11 cellular contexts compared by ENCODE assay signal in genomic region chr17:82281502-82282238, GRCh38. TPM values are rescaled to one million over a fixed set of nuclear protein-coding genes. Genes with fewer than 3 reads are reported as not detected.
A peak's percentile ranks its signal among the peaks of the same experiment; 100 is the strongest.
DNase-seq lines count a peak whose midpoint lies in the region; ATAC-seq, FAIRE-seq and TF ChIP-seq lines count a peak whose summit lies in the region.
"Had no signal": no experiment of that assay in that cellular context is flagged by ENCODE, and none has a peak within 500 bp of the region (broad histone marks: within the 10 kb centered on the region; RNA-seq: fewer than 3 reads in every experiment).

No MANE protein-coding gene starts in this region.

- no peak overlapping the region for H3K4me3 ChIP-seq in Peyer's patch
- H3K4me3 ChIP-seq in mammary epithelial cell (replicated peaks in 1 of 3; ENCODE audit: insufficient read depth in 1 of 3, low read depth in 2 of 3, low read length in 3 of 3): no peak overlapping the region

- WGBS in mammary epithelial cell (ENCODE audit: low coverage, missing lambda C conversion rate): 36% methylated on average over 15 of the region's 22 CpGs

- no peaks in the 10 kb centered on the region for H4K20me1 ChIP-seq in mammary epithelial cell (ENCODE audit: insufficient read depth, low read length)

- H3K79me2 ChIP-seq in mammary epithelial cell (ENCODE audit: insufficient read depth, low read length): no peaks in the 10 kb centered on the region

- no peak overlapping the region for H2AFZ ChIP-seq in mammary epithelial cell (ENCODE audit: low read depth, low read length)

- dilution Hi-C loops in mammary epithelial cell (cut with HindIII; ENCODE audit: low sequenced_read_pairs): no loop called here

- H3K27me3 ChIP-seq in Peyer's patch: no peaks in the 10 kb centered on the region
- no peaks in the 10 kb centered on the region for H3K27me3 ChIP-seq in mammary epithelial cell (ENCODE audit: insufficient read depth, low read length)

- CTCF ChIA-PET in mammary epithelial cell (lab: Charles Lee; ENCODE audit: low non-redundant PET): interaction anchor here (0.6 kb wide), 1 partner anchor 35 kb away, joined by 3 read pairs; no protein-coding TSS in a partner anchor

- DNase-seq in GM12891 (ENCODE audit: insufficient read length, low spot score) (no peak), Peyer's patch (peak in 2 of 3 donors; percentile 62 to 75), mammary epithelial cell (peak; percentile 92), renal cortical epithelial cell (ENCODE audit: low read depth) (peak; percentile 92), GM12892 (ENCODE audit: insufficient read length) (no peak)
- DNase-seq: NCI-H1092, T-helper 9 cell had no signal

- TF ChIP-seq POLR2A in GM12891 (IDR thresholded peaks at IDR 0.05; ENCODE audit: low read depth, low read length): no peak
- no peak for TF ChIP-seq POLR2A in Peyer's patch (IDR thresholded peaks at IDR 0.05)
- TF ChIP-seq POLR2A in GM12892 (IDR thresholded peaks at IDR 0.05; ENCODE audit: low read depth, low read length): no peak

- TSS peak; percentile 97 for BruUV-seq in mammary epithelial cell (replicated peaks; lab: Mats Ljungman, UMichigan)

- in situ Hi-C loops in mammary epithelial cell (cut with MboI; ENCODE audit: low sequenced_read_pairs in 2 of 2): no loop called here

- intact Hi-C loops in mammary epithelial cell (cut with micrococcal nuclease): loop anchor here (1.0 kb wide), 1 partner anchor 11 kb away; no protein-coding TSS in a partner anchor

- H3K27ac ChIP-seq in Peyer's patch (peak overlapping the region in 1 of 4 donors; percentile 32), mammary epithelial cell (ENCODE audit: insufficient read depth, low read depth, low read length) (peak overlapping the region; percentile 65)

- H3K9me3 ChIP-seq in Peyer's patch (no peaks in the 10 kb centered on the region), mammary epithelial cell (replicated peaks; ENCODE audit: insufficient read depth, low read length) (no peaks in the 10 kb centered on the region)

- H3K4me1 ChIP-seq in Peyer's patch (peaks cover 0 to 13% (median 2%) of the 10 kb centered on the region in 4 donors), mammary epithelial cell (ENCODE audit: insufficient read depth, low read length) (peaks cover 42% of the 10 kb centered on the region)

- H3K9ac ChIP-seq in mammary epithelial cell (ENCODE audit: insufficient read depth, low read length): peak overlapping the region; percentile 42

- ATAC-seq in HG02678 (IDR thresholded peaks at IDR 0.05; ENCODE audit: unreplicated experiment): no peak
- ATAC-seq in GM18858 (IDR thresholded peaks at IDR 0.05; ENCODE audit: unreplicated experiment): no peak
- ATAC-seq in GM19023 (IDR thresholded peaks at IDR 0.05; ENCODE audit: unreplicated experiment): no peak

- H3K36me3 ChIP-seq in Peyer's patch (no peaks in the 10 kb centered on the region), mammary epithelial cell (ENCODE audit: insufficient read depth, low read length) (no peaks in the 10 kb centered on the region)

- H3K4me2 ChIP-seq in mammary epithelial cell (ENCODE audit: insufficient read depth, low read depth, low read length): peak overlapping the region; percentile 53

- FAIRE-seq in GM12891 (lab: Jason Lieb, UNC) (peak; percentile 79), GM12892 (lab: Jason Lieb, UNC) (no peak)

- TF ChIP-seq CTCF in Peyer's patch (IDR thresholded peaks at IDR 0.05) (no peak), mammary epithelial cell (conservative IDR thresholded peaks at IDR 0.05 in 1 of 2, IDR thresholded peaks at IDR 0.05 in 1 of 2; ENCODE audit: extremely low read depth in 1 of 2, insufficient read depth in 1 of 2, low read depth in 1 of 2, low read length in 2 of 2) (no peak)

TF ChIP-seq in GM12891, 5 proteins besides CTCF, POLR2A, EP300 and RAD21:
- no peak for TF ChIP-seq PAX5 (IDR thresholded peaks at IDR 0.05; ENCODE audit: insufficient read depth, low read length, severe bottlenecking)
- TF ChIP-seq TAF1 (IDR thresholded peaks at IDR 0.05; ENCODE audit: low read depth, low read length): no peak
- no peak for TF ChIP-seq POLR2AphosphoS5 (IDR thresholded peaks at IDR 0.05; ENCODE audit: low read depth, low read length)
- no peak for TF ChIP-seq POU2F2 (IDR thresholded peaks at IDR 0.05; ENCODE audit: low read depth, low read length)
- no peak for TF ChIP-seq SPI1 (IDR thresholded peaks at IDR 0.05; ENCODE audit: low read depth, low read length)

RNA-seq across cellular contexts. Expression of gene CSNK1D, which starts 8.2 kb away (rescaled TPM):
- 60.6 TPM for polyA plus RNA-seq in GM12891 (2012; ENCODE audit: low read depth, missing spikeins)
- total RNA-seq in Peyer's patch: 100 to 1,000 TPM; 148 to 232 (median 215) TPM
- total RNA-seq in mammary epithelial cell: 100 to 1,000 TPM in 1 of 2 donors, 10 to 100 TPM in 1; 68.7 to 163 TPM
- 146 TPM for polyA plus RNA-seq in mammary epithelial cell
- polyA minus RNA-seq in mammary epithelial cell: 216 TPM
- 55.4 and 115 TPM in 2 replicates for total RNA-seq in renal cortical epithelial cell
- polyA plus RNA-seq in GM12892 (2012; ENCODE audit: missing spikeins): 52.3 TPM

RNA-seq across cellular contexts. Expression of gene CD7, which starts 35.7 kb away (rescaled TPM):
- polyA plus RNA-seq in GM12891 (2012; ENCODE audit: low read depth, missing spikeins): 0.18 TPM
- 10 to 100 TPM in 3 of 4 donors, not detected in 1; 11.6 to 15.4 (median 15.2) TPM for total RNA-seq in Peyer's patch
- not detected for total RNA-seq in mammary epithelial cell
- polyA plus RNA-seq in mammary epithelial cell: not detected
- polyA minus RNA-seq in mammary epithelial cell: not detected
- not detected in 2 replicates for total RNA-seq in renal cortical epithelial cell
- not detected for polyA plus RNA-seq in GM12892 (2012; ENCODE audit: missing spikeins)
- total RNA-seq: myocyte had no signal

RNA-seq across cellular contexts. Expression of gene SECTM1, which starts 51.9 kb away (rescaled TPM):
- polyA plus RNA-seq in GM12891 (2012; ENCODE audit: low read depth, missing spikeins): 0.27 TPM
- total RNA-seq in Peyer's patch (100 to 1,000 TPM in 2 of 4 donors, 10 to 100 TPM in 2; 10.7 to 258 (median 94.5) TPM), mammary epithelial cell (1 to 10 TPM; 2.7 to 3.5 TPM), renal cortical epithelial cell (2.4 and 7.8 TPM in 2 replicates)
- 3.0 TPM for polyA plus RNA-seq in mammary epithelial cell
- polyA minus RNA-seq in mammary epithelial cell: 2.4 TPM
- polyA plus RNA-seq in GM12892 (2012; ENCODE audit: missing spikeins): not detected

RNA-seq across cellular contexts. Expression of gene SLC16A3, which starts 52.8 kb away (rescaled TPM):
- 92.3 TPM for polyA plus RNA-seq in GM12891 (2012; ENCODE audit: low read depth, missing spikeins)
- total RNA-seq in Peyer's patch (10 to 100 TPM; 18.9 to 55.0 (median 35.3) TPM), mammary epithelial cell (100 to 1,000 TPM; 180 to 212 TPM), renal cortical epithelial cell (290 and 393 TPM in 2 replicates)
- polyA plus RNA-seq in mammary epithelial cell: 118 TPM
- 42.3 TPM for polyA minus RNA-seq in mammary epithelial cell
- 56.1 TPM for polyA plus RNA-seq in GM12892 (2012; ENCODE audit: missing spikeins)

Comparison
In these comparisons a context has a peak if more than half of its experiments do, and no peak if none do; other contexts are left out.
1. DNase-seq: peak in Peyer's patch (2 of 3), mammary epithelial cell (single experiment) and renal cortical epithelial cell (single experiment); none in GM12891 (single experiment) and GM12892 (single experiment).